8 cellular contexts compared by ENCODE assay signal in the genomic region with DNA sequence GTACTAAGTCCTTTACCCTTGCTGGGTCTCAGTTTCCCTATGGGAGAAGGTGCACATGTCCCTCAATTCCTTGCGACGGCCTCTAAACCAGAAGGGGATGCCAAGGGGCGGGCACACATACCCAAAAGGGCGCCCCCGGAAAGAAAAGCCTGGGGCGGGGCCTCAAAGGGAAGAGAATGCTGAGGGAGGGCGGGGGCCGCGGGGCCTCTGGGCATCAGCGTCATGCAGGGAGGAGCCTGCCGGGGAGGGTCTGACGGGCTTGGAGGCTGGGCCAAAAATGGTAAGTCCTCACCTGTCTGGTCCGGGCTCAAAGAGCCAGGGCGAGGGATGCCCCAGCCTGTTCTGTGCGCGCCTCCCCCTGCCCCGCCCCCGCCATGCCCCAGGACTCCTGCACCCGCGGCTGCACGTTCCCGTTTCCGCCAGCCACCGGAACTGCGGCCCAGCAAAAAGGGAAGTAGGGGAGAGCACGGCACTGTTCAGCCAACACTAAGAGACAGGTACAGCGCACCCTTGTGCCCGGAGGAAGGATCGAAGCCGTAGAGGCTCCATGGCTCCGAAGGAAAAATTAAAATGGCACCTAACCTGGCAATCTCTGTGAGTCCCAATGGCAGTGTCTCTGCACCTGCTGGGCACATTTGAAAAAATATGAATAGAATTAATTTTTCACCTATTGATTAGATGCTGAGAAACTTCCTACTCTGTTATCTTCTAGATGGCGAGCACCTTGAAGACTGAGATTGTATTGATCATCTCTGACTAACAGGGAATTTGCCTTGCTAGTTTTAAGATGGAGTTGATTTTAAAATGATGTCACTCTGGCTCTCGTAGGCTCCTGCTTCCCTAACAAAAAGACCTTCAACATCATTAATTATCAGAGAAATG. TPM values are rescaled to one million over a fixed set of nuclear protein-coding genes. Genes with fewer than 3 reads are reported as not detected.
A peak's percentile ranks its signal among the peaks of the same experiment; 100 is the strongest.
DNase-seq lines count a peak whose midpoint lies in the region; ATAC-seq, FAIRE-seq and TF ChIP-seq lines count a peak whose summit lies in the region.

A gene (minus strand): TSS at position 434 of the 882 bp plus-strand sequence. CDS start 14,976 bp downstream, outside the sequence.

- peak within 1 kb of the TSS; percentile 82 for H2BK5ac ChIP-seq in neuronal stem cell (ENCODE audit: low read length)

- FAIRE-seq in frontal cortex (lab: Jason Lieb, UNC): no peak

- H3K27ac ChIP-seq in HCT116 (ENCODE audit: low read depth, low read length): peak within 1 kb of the TSS; percentile 69
- H3K27ac ChIP-seq in MM.1S (ENCODE audit: low read length): peak within 1 kb of the TSS; percentile 79; the same call in 1 of the 2 replicates
- peak within 1 kb of the TSS; percentile 94 for H3K27ac ChIP-seq in neuronal stem cell (replicated peaks; ENCODE audit: low read length)
- peak within 1 kb of the TSS; percentile 70 for H3K27ac ChIP-seq in subcutaneous abdominal adipose tissue (ENCODE audit: low read depth, low read length)

- peak within 1 kb of the TSS; percentile 91 for H3K18ac ChIP-seq in neuronal stem cell (ENCODE audit: low read length)

- H3K27me3 ChIP-seq in HCT116 (ENCODE audit: insufficient read depth, low read length): no peaks in the 10 kb centered on the region
- no peaks in the 10 kb centered on the region for H3K27me3 ChIP-seq in MM.1S (replicated peaks; ENCODE audit: insufficient read depth, low read length)
- H3K27me3 ChIP-seq in neuronal stem cell (ENCODE audit: control insufficient read depth in 3 of 3, insufficient read depth in 3 of 3, low read depth in 1 of 3, low read length in 3 of 3): no peaks in the 10 kb centered on the region
- no peaks in the 10 kb centered on the region for H3K27me3 ChIP-seq in subcutaneous abdominal adipose tissue (ENCODE audit: control insufficient read depth in 5 of 5, insufficient read depth in 4 of 5, low read length in 5 of 5)

- H3K4me3 ChIP-seq in HCT116 (replicated peaks in 1 of 2; ENCODE audit: low read depth in 1 of 2, low read length in 2 of 2) (peak within 1 kb of the TSS; percentile 74 to 77), MM.1S (ENCODE audit: low read length) (peak within 1 kb of the TSS; percentile 90), neuronal stem cell (ENCODE audit: low read length in 2 of 2) (peak within 1 kb of the TSS; percentile 81 to 99), subcutaneous abdominal adipose tissue (ENCODE audit: low read depth in 1 of 5, low read length in 5 of 5) (peak within 1 kb of the TSS; percentile 78 to 96 (median 82))

- H2BK12ac ChIP-seq in neuronal stem cell (ENCODE audit: low read length): no peak within 1 kb of the TSS

- H3K79me1 ChIP-seq in neuronal stem cell (ENCODE audit: low read depth, low read length): peaks cover 2% of the 10 kb centered on the region

- H2BK120ac ChIP-seq in neuronal stem cell (ENCODE audit: low read depth, low read length): no peak within 1 kb of the TSS

- intact Hi-C loops in HCT116 (cut with micrococcal nuclease): loop anchor here (1.0 to 5.0 kb wide), 2 partner anchors 66 to 79 kb away; a partner anchor contains a TSS

- CTCF ChIA-PET in HCT116 (lab: Charles Lee): no interaction called here

- H3K36me3 ChIP-seq in HCT116 (ENCODE audit: control insufficient read depth in 1 of 2, insufficient read depth in 2 of 2, low read length in 2 of 2) (no peaks in the 10 kb centered on the region), MM.1S (replicated peaks; ENCODE audit: insufficient read depth, low read length) (no peaks in the 10 kb centered on the region), neuronal stem cell (replicated peaks in 1 of 2; ENCODE audit: control insufficient read depth in 2 of 2, insufficient read depth in 2 of 2, low read length in 2 of 2) (peaks cover 2 to 15% of the 10 kb centered on the region in 2 donors), subcutaneous abdominal adipose tissue (ENCODE audit: control insufficient read depth in 5 of 5, insufficient read depth in 5 of 5, low read length in 5 of 5) (peaks cover 0 to 4% (median 0%) of the 10 kb centered on the region in 5 donors)

- no peaks in the 10 kb centered on the region for H3K9me2 ChIP-seq in HCT116 (ENCODE audit: insufficient read depth)
- H3K9me2 ChIP-seq in MM.1S (replicated peaks; ENCODE audit: insufficient read depth, low read length): no peaks in the 10 kb centered on the region

- peak within 1 kb of the TSS; percentile 79 for H3K4me2 ChIP-seq in HCT116 (ENCODE audit: low read length)
- H3K4me2 ChIP-seq in MM.1S (ENCODE audit: low read depth, low read length): peak within 1 kb of the TSS; percentile 71
- peak within 1 kb of the TSS; percentile 67 for H3K4me2 ChIP-seq in neuronal stem cell (ENCODE audit: insufficient read depth, low read length, poor library complexity, severe bottlenecking)

- H2AFZ ChIP-seq in HCT116 (ENCODE audit: low read depth, low read length, poor library complexity, severe bottlenecking): peak within 1 kb of the TSS; percentile 81
- peak within 1 kb of the TSS; percentile 96 for H2AFZ ChIP-seq in MM.1S (ENCODE audit: low read length)
- H2AFZ ChIP-seq in neuronal stem cell (ENCODE audit: low read length): peak within 1 kb of the TSS; percentile 89

- peak; percentile 59 for TF ChIP-seq POLR2A in HCT116 (IDR thresholded peaks at IDR 0.05; ENCODE audit: borderline replicate concordance, extremely low read depth, insufficient read depth, insufficient read length)

- H3K4ac ChIP-seq in neuronal stem cell (ENCODE audit: low read length): no peak within 1 kb of the TSS

- RAD21 ChIA-PET in HCT116 (lab: Charles Lee; ENCODE audit: low non-redundant PET in 1 of 2, low total read pairs in 2 of 2, uncharacterized antibody in 2 of 2, unreplicated experiment in 2 of 2): no interaction called here

- peak within 1 kb of the TSS; percentile 49 for H2BK15ac ChIP-seq in neuronal stem cell (ENCODE audit: low read length)

- no peaks in the 10 kb centered on the region for H4K20me1 ChIP-seq in HCT116 (ENCODE audit: insufficient read depth)
- no peaks in the 10 kb centered on the region for H4K20me1 ChIP-seq in MM.1S (ENCODE audit: insufficient read depth, low read length)

- H3K9me3 ChIP-seq in HCT116 (ENCODE audit: control insufficient read depth in 1 of 2, insufficient read depth in 1 of 2, low read depth in 1 of 2, low read length in 2 of 2) (no peaks in the 10 kb centered on the region), MM.1S (replicated peaks; ENCODE audit: insufficient read depth, low read length) (no peaks in the 10 kb centered on the region), neuronal stem cell (replicated peaks in 1 of 2; ENCODE audit: control insufficient read depth in 2 of 2, insufficient read depth in 1 of 2, low read depth in 1 of 2, low read length in 2 of 2) (no peaks in the 10 kb centered on the region), subcutaneous abdominal adipose tissue (ENCODE audit: control insufficient read depth in 5 of 5, low read length in 5 of 5) (no peaks in the 10 kb centered on the region)

- ATAC-seq in HCT116: peak; percentile 97

- no peak within 1 kb of the TSS for H3K14ac ChIP-seq in neuronal stem cell (ENCODE audit: low read length)

- H2AK5ac ChIP-seq in neuronal stem cell (ENCODE audit: low read depth, low read length): no peak within 1 kb of the TSS

- TSS peak; percentile 95 for BruUV-seq in HCT116 (replicated peaks; lab: Mats Ljungman, UMichigan)

- H3K9ac ChIP-seq in HCT116 (ENCODE audit: low read length) (peak within 1 kb of the TSS; percentile 82), MM.1S (ENCODE audit: low read length) (peak within 1 kb of the TSS; percentile 82), neuronal stem cell (ENCODE audit: low read depth, low read length, poor library complexity) (peak within 1 kb of the TSS; percentile 60), subcutaneous abdominal adipose tissue (ENCODE audit: low read length in 5 of 5) (peak within 1 kb of the TSS in 4 of 5 donors; percentile 48 to 86 (median 66))

- TF ChIP-seq CTCF in HCT116 (IDR thresholded peaks at IDR 0.05 in 2 of 3, conservative IDR thresholded peaks at IDR 0.05 in 1 of 3; ENCODE audit: borderline replicate concordance in 1 of 3, insufficient read depth in 1 of 3, low read depth in 2 of 3, low read length in 2 of 3) (peak; percentile 30 to 80 (median 74); a peak in 5 of 6 replicates), MM.1S (IDR thresholded peaks at IDR 0.05; ENCODE audit: low read length) (peak; percentile 80)

- H3K23ac ChIP-seq in neuronal stem cell (ENCODE audit: low read depth, low read length, poor library complexity): peak within 1 kb of the TSS; percentile 99

- peaks cover 3% of the 10 kb centered on the region; the same call in 1 of the 2 replicates for H3F3A ChIP-seq in MM.1S (ENCODE audit: insufficient read depth, low read length)

- no peak within 1 kb of the TSS for H4K8ac ChIP-seq in neuronal stem cell (ENCODE audit: low read depth, low read length)

- no CpG with 5 or more reads among the region's 33 CpGs for WGBS in neuronal stem cell (ENCODE audit: extremely low coverage in 2 of 2, insufficient read length in 2 of 2, insufficient replicate concordance in 1 of 2), 2 donors

- DNase-seq in GM04503 (ENCODE audit: low read depth): peak; percentile 67
- peak; percentile 94 for DNase-seq in HCT116 (ENCODE audit: low read depth, low spot score)
- peak; percentile 97 for DNase-seq in MM.1S
- DNase-seq in SHP77 treated with DMSO at 0.1 percent for 48 hours (lab: John Stamatoyannopoulos, UW): peak; percentile 93
- peak; percentile 92 for DNase-seq in activated gamma-delta T cell treated with anti-CD3 and anti-CD28 coated beads, Interleukin-2, amount 50 U/mL, for 16 hours (ENCODE audit: low read depth)
- DNase-seq in frontal cortex (ENCODE audit: low spot score in 2 of 2): peak; percentile 86 to 92
- peak; percentile 81 for DNase-seq in neuronal stem cell (ENCODE audit: low spot score)

- TF ChIP-seq RAD21 in HCT116 (IDR thresholded peaks at IDR 0.05; ENCODE audit: low read depth): no peak

- H3K4me1 ChIP-seq in HCT116 (ENCODE audit: control insufficient read depth in 1 of 2, insufficient read depth in 2 of 2, low read length in 2 of 2) (peaks cover 4 to 21% of the 10 kb centered on the region in 2 experiments; a peak in 3 of 4 replicates), MM.1S (ENCODE audit: low read length) (no peaks in the 10 kb centered on the region), neuronal stem cell (ENCODE audit: control insufficient read depth in 2 of 2, insufficient read depth in 1 of 2, low read depth in 1 of 2, low read length in 2 of 2) (peaks cover 0 to 4% of the 10 kb centered on the region in 2 donors), subcutaneous abdominal adipose tissue (ENCODE audit: control insufficient read depth in 5 of 5, insufficient read depth in 5 of 5, low read length in 5 of 5) (peaks cover 0 to 8% (median 4%) of the 10 kb centered on the region in 5 donors)

- H3K79me2 ChIP-seq in HCT116 (ENCODE audit: insufficient read depth, low read length) (no peaks in the 10 kb centered on the region), MM.1S (ENCODE audit: low read length) (peaks cover 5% of the 10 kb centered on the region; the same call in 1 of the 2 replicates)

- POLR2A ChIA-PET in HCT116 (lab: Charles Lee): no interaction called here

- H4K91ac ChIP-seq in neuronal stem cell (ENCODE audit: low read depth, low read length, poor library complexity): no peak within 1 kb of the TSS

RNA-seq across cellular contexts. Expression of the gene that starts here (rescaled TPM):
- total RNA-seq in HCT116 (2021; ENCODE audit: unreplicated experiment): 2.5 TPM
- 2.1 and 3.3 TPM in 2 replicates for polyA plus RNA-seq in HCT116 (2012)
- total RNA-seq in frontal cortex: 8.2 TPM
- polyA plus RNA-seq in neuronal stem cell (2013, experiment 1 of 2): 9.6 TPM
- 8.6 TPM for polyA plus RNA-seq in neuronal stem cell (2013, experiment 2 of 2)

Comparison
In these comparisons a context has a peak if more than half of its experiments do, and no peak if none do; other contexts are left out.
1. Peak in every context shown above with its lines: DNase-seq, ATAC-seq, H3K4me3 ChIP-seq and H3K27ac ChIP-seq.